ENCODE assay signal across 17 cellular contexts in genomic region chr17:35895602-35896001, GRCh38. TPM values are rescaled to one million over a fixed set of nuclear protein-coding genes. Genes with fewer than 3 reads are reported as not detected.
DNase-seq lines count a peak whose midpoint lies in the region; ATAC-seq and TF ChIP-seq lines count a peak whose summit lies in the region.
"Had no signal": no experiment of that assay in that cellular context is flagged by ENCODE, and none has a peak within 500 bp of the region (broad histone marks: within the 10 kb centered on the region; RNA-seq: fewer than 3 reads in every experiment).

No MANE protein-coding gene starts in this region.

- no peak overlapping the region for H3K27ac ChIP-seq in CD4-positive, alpha-beta T cell (ENCODE audit: low read depth, low read length)
- H3K27ac ChIP-seq in IMR-90 (ENCODE audit: insufficient read depth, low read length) (no peak overlapping the region), ovary (no peak overlapping the region)
- H3K27ac ChIP-seq: colonic mucosa, RWPE1 had no signal

- no peak overlapping the region for H3K23ac ChIP-seq in IMR-90 (ENCODE audit: low read depth, low read length)

- no peak overlapping the region for H2BK120ac ChIP-seq in IMR-90 (ENCODE audit: low read depth, low read length)

- H3K4me3 ChIP-seq in IMR-90 (ENCODE audit: insufficient read depth, low read depth, low read length) = no peak overlapping the region
- H3K4me3 ChIP-seq in ovary = no peak overlapping the region
- H3K4me3 ChIP-seq: colonic mucosa had no signal

- no peaks in the 10 kb centered on the region for H3K4me1 ChIP-seq in IMR-90 (ENCODE audit: control insufficient read depth, insufficient read depth, low read length)
- no peaks in the 10 kb centered on the region for H3K4me1 ChIP-seq in ovary (ENCODE audit: insufficient read depth)
- H3K4me1 ChIP-seq: colonic mucosa had no signal

- ATAC-seq in CD4-positive, alpha-beta T cell (ENCODE audit: poor library complexity) = no peak
- no peak for ATAC-seq in IMR-90 (ENCODE audit: low read depth)
- ATAC-seq in GM21737 (IDR thresholded peaks at IDR 0.05; ENCODE audit: unreplicated experiment) = no peak
- ATAC-seq in HG03045 (IDR thresholded peaks at IDR 0.05; ENCODE audit: unreplicated experiment) = no peak
- ATAC-seq: esophagus mucosa had no signal

- no peaks in the 10 kb centered on the region for H3K27me3 ChIP-seq in CD4-positive, alpha-beta T cell (ENCODE audit: control insufficient read depth, insufficient read depth, low read length)
- H3K27me3 ChIP-seq in IMR-90 (ENCODE audit: control insufficient read depth, insufficient read depth, low read length) (peaks cover 3% of the 10 kb centered on the region), ovary (no peaks in the 10 kb centered on the region)
- H3K27me3 ChIP-seq: colonic mucosa had no signal

- H3K14ac ChIP-seq in IMR-90 (replicated peaks; ENCODE audit: low read depth, low read length) = no peak overlapping the region

- DNase-seq in CD4-positive, alpha-beta T cell = no peak
- DNase-seq in IMR-90 (peak; percentile 29), iris pigment epithelial cell (ENCODE audit: low read depth) (peak; percentile 76), ovary (no peak), DMS53 treated with DMSO at 0.1 percent for 48 hours (lab: John Stamatoyannopoulos, UW; ENCODE audit: unreplicated experiment) (no peak)
- DNase-seq in activated T-helper 1 cell treated with anti-CD3 and anti-CD28 coated beads, Interleukin-12 subunit alpha, Interleukin-12 subunit beta, Interleukin-2, Interleukin-4 antibody, amounts not matched to agents 30 ng/mL and 10 ng/mL and 1 ng/mL, durations not matched to agents 14 hours and 24 hours and 36 hours (ENCODE audit: low spot score) = no peak
- DNase-seq: colonic mucosa; hippocampal formation; NCI-H146; stimulated activated CD4-positive, alpha-beta T cell treated with anti-CD3 and anti-CD28 coated beads, Interleukin-2, amount 100 ng/mL, for 48 hours; T1000 had no signal

- TF ChIP-seq POLR2A in IMR-90 (IDR thresholded peaks at IDR 0.05; ENCODE audit: low read depth, low read length) (no peak), ovary (IDR thresholded peaks at IDR 0.05) (no peak)

- no peaks in the 10 kb centered on the region for H3K79me1 ChIP-seq in IMR-90 (ENCODE audit: low read depth in 1 of 2, low read length in 2 of 2)

- no TSS peak for BruUV-seq in IMR-90 (replicated peaks; lab: Mats Ljungman, UMichigan)

- no peaks in the 10 kb centered on the region; the same call in 1 of the 2 replicates for H3K9me1 ChIP-seq in IMR-90 (ENCODE audit: insufficient read depth, low read length)

- no peaks in the 10 kb centered on the region for H3K9me3 ChIP-seq in CD4-positive, alpha-beta T cell (ENCODE audit: control insufficient read depth, low read length)
- no peaks in the 10 kb centered on the region for H3K9me3 ChIP-seq in IMR-90 (ENCODE audit: control insufficient read depth, insufficient read depth, low read length)
- H3K9me3 ChIP-seq in ovary = no peaks in the 10 kb centered on the region
- H3K9me3 ChIP-seq: colonic mucosa had no signal

- H2AK5ac ChIP-seq in IMR-90 (ENCODE audit: low read depth, low read length) = no peak overlapping the region

- no peaks in the 10 kb centered on the region for H3K36me3 Mint-ChIP-seq in CD4-positive, alpha-beta T cell (ENCODE audit: low read depth)
- peaks cover 2% of the 10 kb centered on the region for H3K36me3 Mint-ChIP-seq in activated T-helper 1 cell treated with anti-CD3 and anti-CD28 coated beads, Interleukin-12 subunit alpha, Interleukin-12 subunit beta, Interleukin-2, Interleukin-4 antibody, amounts not matched to agents 30 ng/mL and 10 ng/mL and 1 ng/mL, durations not matched to agents 14 hours and 24 hours and 36 hours (ENCODE audit: low read depth)
- H3K36me3 Mint-ChIP-seq: IgD-negative memory B cell had no signal

- peaks cover 34% of the 10 kb centered on the region for H3K4me1 Mint-ChIP-seq in CD4-positive, alpha-beta T cell (ENCODE audit: low read depth)
- H3K4me1 Mint-ChIP-seq in activated T-helper 1 cell treated with anti-CD3 and anti-CD28 coated beads, Interleukin-12 subunit alpha, Interleukin-12 subunit beta, Interleukin-2, Interleukin-4 antibody, amounts not matched to agents 30 ng/mL and 10 ng/mL and 1 ng/mL, durations not matched to agents 14 hours and 24 hours and 36 hours (ENCODE audit: low read depth) = peaks cover 72% of the 10 kb centered on the region

- H3K36me3 ChIP-seq in IMR-90 (ENCODE audit: control insufficient read depth, insufficient read depth, low read length) (no peaks in the 10 kb centered on the region), ovary (no peaks in the 10 kb centered on the region)
- H3K36me3 ChIP-seq: colonic mucosa had no signal

- no peak overlapping the region for H4K5ac ChIP-seq in IMR-90 (ENCODE audit: low read depth, low read length)

- no peaks in the 10 kb centered on the region for H4K20me1 ChIP-seq in IMR-90 (ENCODE audit: insufficient read depth, low read length)

- POLR2A ChIA-PET in CD4-positive, alpha-beta T cell (lab: Charles Lee) = no interaction called here
- POLR2A ChIA-PET in IMR-90 (lab: Charles Lee; ENCODE audit: unreplicated experiment) = no interaction called here

- no peak overlapping the region for H3K56ac ChIP-seq in IMR-90 (ENCODE audit: extremely low read depth, insufficient read depth, low read length)

- no peak for TF ChIP-seq EP300 in ovary (IDR thresholded peaks at IDR 0.05)

- no peak overlapping the region for H2AFZ ChIP-seq in IMR-90 (replicated peaks; ENCODE audit: low read length, poor library complexity)

- in situ Hi-C loops in IMR-90 (cut with MboI; ENCODE audit: low sequenced_read_pairs) = no loop called here

- H3K9me3 Mint-ChIP-seq in CD4-positive, alpha-beta T cell = no peaks in the 10 kb centered on the region
- H3K9me3 Mint-ChIP-seq in activated T-helper 1 cell treated with anti-CD3 and anti-CD28 coated beads, Interleukin-12 subunit alpha, Interleukin-12 subunit beta, Interleukin-2, Interleukin-4 antibody, amounts not matched to agents 30 ng/mL and 10 ng/mL and 1 ng/mL, durations not matched to agents 14 hours and 24 hours and 36 hours = peaks cover 4% of the 10 kb centered on the region
- H3K9me3 Mint-ChIP-seq: CD14-positive monocyte, IgD-negative memory B cell had no signal

- CTCF ChIA-PET in CD4-positive, alpha-beta T cell (lab: Charles Lee) = no interaction called here
- CTCF ChIA-PET in IMR-90 (lab: Yijun Ruan, JAX) = interaction anchor here (0.6 kb wide), 1 partner anchor 36 kb away, joined by 3 read pairs; no protein-coding TSS in a partner anchor

- dilution Hi-C loops in IMR-90 (cut with HindIII; ENCODE audit: low sequenced_read_pairs, unreplicated experiment) = no loop called here

- intact Hi-C loops in CD4-positive, alpha-beta T cell (cut with DNase I, micrococcal nuclease) = no loop called here
- intact Hi-C loops in IMR-90 (cut with micrococcal nuclease) = no loop called here
- intact Hi-C loops in activated T-helper 1 cell treated with anti-CD3 and anti-CD28 coated beads, Interleukin-12 subunit alpha, Interleukin-12 subunit beta, Interleukin-2, Interleukin-4 antibody, amounts not matched to agents 30 ng/mL and 10 ng/mL and 1 ng/mL, durations not matched to agents 14 hours and 24 hours and 36 hours (cut with micrococcal nuclease) = loop anchor here (1.0 to 10.0 kb wide), 5 partner anchors 15 to 1949 kb away; partner anchors contain the start of genes CCL3, CCL5 and RDM1
- intact Hi-C loops in ovary (cut with DNase I) = no loop called here

- no peak overlapping the region for H3K4ac ChIP-seq in IMR-90 (ENCODE audit: low read depth, low read length)

- H2AK9ac ChIP-seq in IMR-90 (replicated peaks; ENCODE audit: low read depth, low read length, poor library complexity) = no peak overlapping the region

- H3K9ac ChIP-seq in IMR-90 (ENCODE audit: low read depth, low read length) = no peak overlapping the region

- H3K18ac ChIP-seq in IMR-90 (ENCODE audit: low read depth, low read length) = no peak overlapping the region

- H3K27ac Mint-ChIP-seq in CD4-positive, alpha-beta T cell = peak overlapping the region; percentile 65
- H3K27ac Mint-ChIP-seq in activated T-helper 1 cell treated with anti-CD3 and anti-CD28 coated beads, Interleukin-12 subunit alpha, Interleukin-12 subunit beta, Interleukin-2, Interleukin-4 antibody, amounts not matched to agents 30 ng/mL and 10 ng/mL and 1 ng/mL, durations not matched to agents 14 hours and 24 hours and 36 hours = peak overlapping the region; percentile 94
- H3K27ac Mint-ChIP-seq: IgD-negative memory B cell had no signal

- H3K4me2 ChIP-seq in IMR-90 (ENCODE audit: low read depth, low read length) = no peak overlapping the region

- no peak overlapping the region for H4K91ac ChIP-seq in IMR-90 (ENCODE audit: insufficient read depth, low read depth, low read length)

- H4K8ac ChIP-seq in IMR-90 (ENCODE audit: low read depth in 2 of 2, low read length in 2 of 2) = no peak overlapping the region

- H3K4me3 Mint-ChIP-seq in CD4-positive, alpha-beta T cell = no peak overlapping the region
- H3K4me3 Mint-ChIP-seq in activated T-helper 1 cell treated with anti-CD3 and anti-CD28 coated beads, Interleukin-12 subunit alpha, Interleukin-12 subunit beta, Interleukin-2, Interleukin-4 antibody, amounts not matched to agents 30 ng/mL and 10 ng/mL and 1 ng/mL, durations not matched to agents 14 hours and 24 hours and 36 hours = no peak overlapping the region

- TF ChIP-seq CTCF in CD4-positive, alpha-beta T cell (IDR thresholded peaks at IDR 0.05) = no peak
- TF ChIP-seq CTCF in IMR-90 (conservative IDR thresholded peaks at IDR 0.05; ENCODE audit: low read depth, low read length) (no peak), ovary (IDR thresholded peaks at IDR 0.05) (no peak)

- peaks cover 5% of the 10 kb centered on the region for H3K27me3 Mint-ChIP-seq in CD4-positive, alpha-beta T cell
- H3K27me3 Mint-ChIP-seq in activated T-helper 1 cell treated with anti-CD3 and anti-CD28 coated beads, Interleukin-12 subunit alpha, Interleukin-12 subunit beta, Interleukin-2, Interleukin-4 antibody, amounts not matched to agents 30 ng/mL and 10 ng/mL and 1 ng/mL, durations not matched to agents 14 hours and 24 hours and 36 hours (ENCODE audit: insufficient read depth) = peaks cover 1% of the 10 kb centered on the region

- WGBS in IMR-90 (ENCODE audit: extremely low coverage in 2 of 2, insufficient read length in 1 of 2), 2 experiments = no CpG with 5 or more reads among the region's 5 CpGs
- WGBS in ovary, 3 donors = 69 to 77% (median 73%) methylated on average over 5 of the region's 5 CpGs

- H2BK15ac ChIP-seq in IMR-90 (ENCODE audit: low read depth, low read length) = no peak overlapping the region

- H2BK5ac ChIP-seq in IMR-90 (ENCODE audit: low read depth, low read length, poor library complexity, severe bottlenecking) = no peak overlapping the region

- TF ChIP-seq RAD21 in IMR-90 (IDR thresholded peaks at IDR 0.05; ENCODE audit: low read length) = no peak

- H2BK20ac ChIP-seq in IMR-90 (ENCODE audit: low read depth, low read length) = no peak overlapping the region

RNA-seq across cellular contexts. Expression of gene CCL5, which starts 15.4 kb away (rescaled TPM):
- total RNA-seq in CD4-positive, alpha-beta T cell = 10 to 100 TPM; 35.6 to 40.1 TPM
- total RNA-seq in IMR-90 (2012; rRNA removed) (not detected in 2 replicates), ovary (1 to 10 TPM in 6 of 7 donors, under 1 TPM in 1; 0.28 to 3.9 (median 2.1) TPM)
- polyA plus RNA-seq in IMR-90 (2012; rRNA removed) (not detected in 2 replicates), ovary (10 to 100 TPM in 1 of 2 donors, 1 to 10 TPM in 1; 2.1 to 44.5 TPM)
- polyA plus RNA-seq in IMR-90 (2012; cell fraction: cytosol; rRNA removed) = not detected in 2 replicates
- not detected in 2 replicates for polyA plus RNA-seq in IMR-90 (2012; cell fraction: nucleus; rRNA removed; ENCODE audit: low replicate concordance)
- total RNA-seq in activated T-helper 1 cell treated with anti-CD3 and anti-CD28 coated beads, Interleukin-12 subunit alpha, Interleukin-12 subunit beta, Interleukin-2, Interleukin-4 antibody, amounts not matched to agents 30 ng/mL and 10 ng/mL and 1 ng/mL, durations not matched to agents 14 hours and 24 hours and 36 hours = 25.4 and 30.2 TPM in 2 replicates

RNA-seq across cellular contexts. Expression of gene HEATR9, which starts 26.9 kb away (rescaled TPM):
- total RNA-seq in CD4-positive, alpha-beta T cell = under 1 TPM; 0.47 to 0.61 TPM
- total RNA-seq in IMR-90 (2012; rRNA removed) (not detected in 2 replicates), ovary (not detected)
- polyA plus RNA-seq in IMR-90 (2012; rRNA removed) (not detected in 2 replicates), ovary (under 1 TPM in 1 of 2 donors, not detected in 1; 0.18 TPM)
- polyA plus RNA-seq in IMR-90 (2012; cell fraction: cytosol; rRNA removed) = not detected in 2 replicates
- not detected in 2 replicates for polyA plus RNA-seq in IMR-90 (2012; cell fraction: nucleus; rRNA removed; ENCODE audit: low replicate concordance)
- 0.13 TPM in 1 of 2 replicates, not detected in the other for total RNA-seq in activated T-helper 1 cell treated with anti-CD3 and anti-CD28 coated beads, Interleukin-12 subunit alpha, Interleukin-12 subunit beta, Interleukin-2, Interleukin-4 antibody, amounts not matched to agents 30 ng/mL and 10 ng/mL and 1 ng/mL, durations not matched to agents 14 hours and 24 hours and 36 hours
- total RNA-seq: colonic mucosa, esophagus mucosa had no signal
- polyA plus RNA-seq: CD14-positive monocyte, IgD-negative memory B cell had no signal

RNA-seq across cellular contexts. Expression of gene RDM1, which starts 35.0 kb away (rescaled TPM):
- not detected for total RNA-seq in CD4-positive, alpha-beta T cell
- total RNA-seq in IMR-90 (2012; rRNA removed) = 0.18 TPM in 1 of 2 replicates, not detected in the other
- not detected in 2 replicates for polyA plus RNA-seq in IMR-90 (2012; rRNA removed)
- 0.11 TPM in 1 of 2 replicates, not detected in the other for polyA plus RNA-seq in IMR-90 (2012; cell fraction: cytosol; rRNA removed)
- 0.10 TPM in 1 of 2 replicates, not detected in the other for polyA plus RNA-seq in IMR-90 (2012; cell fraction: nucleus; rRNA removed; ENCODE audit: low replicate concordance)
- 1.7 and 2.3 TPM in 2 replicates for total RNA-seq in activated T-helper 1 cell treated with anti-CD3 and anti-CD28 coated beads, Interleukin-12 subunit alpha, Interleukin-12 subunit beta, Interleukin-2, Interleukin-4 antibody, amounts not matched to agents 30 ng/mL and 10 ng/mL and 1 ng/mL, durations not matched to agents 14 hours and 24 hours and 36 hours
- not detected for total RNA-seq in ovary
- polyA plus RNA-seq in ovary = under 1 TPM in 1 of 2 donors, not detected in 1; 0.33 TPM
- polyA plus RNA-seq: CD14-positive monocyte, IgD-negative memory B cell had no signal

RNA-seq across cellular contexts. Expression of gene LYZL6, which starts 47.9 kb away (rescaled TPM):
- total RNA-seq in CD4-positive, alpha-beta T cell = not detected
- not detected in 2 replicates for total RNA-seq in IMR-90 (2012; rRNA removed)
- not detected in 2 replicates for polyA plus RNA-seq in IMR-90 (2012; rRNA removed)
- not detected in 2 replicates for polyA plus RNA-seq in IMR-90 (2012; cell fraction: cytosol; rRNA removed)
- polyA plus RNA-seq in IMR-90 (2012; cell fraction: nucleus; rRNA removed; ENCODE audit: low replicate concordance) = not detected in 2 replicates
- not detected in 2 replicates for total RNA-seq in activated T-helper 1 cell treated with anti-CD3 and anti-CD28 coated beads, Interleukin-12 subunit alpha, Interleukin-12 subunit beta, Interleukin-2, Interleukin-4 antibody, amounts not matched to agents 30 ng/mL and 10 ng/mL and 1 ng/mL, durations not matched to agents 14 hours and 24 hours and 36 hours
- not detected for total RNA-seq in ovary
- polyA plus RNA-seq in ovary = not detected
- total RNA-seq: colonic mucosa, esophagus mucosa had no signal
- polyA plus RNA-seq: CD14-positive monocyte, IgD-negative memory B cell had no signal

Comparison
In these comparisons a context has a peak if more than half of its experiments do, and no peak if none do; other contexts are left out.
1. DNase-seq: peak in IMR-90 (single experiment) and iris pigment epithelial cell (single experiment); none in CD4-positive, alpha-beta T cell (0 of 10), activated T-helper 1 cell treated with anti-CD3 and anti-CD28 coated beads, Interleukin-12 subunit alpha, Interleukin-12 subunit beta, Interleukin-2, Interleukin-4 antibody, amounts not matched to agents 30 ng/mL and 10 ng/mL and 1 ng/mL, durations not matched to agents 14 hours and 24 hours and 36 hours (single experiment), ovary (0 of 5) and DMS53 treated with DMSO at 0.1 percent for 48 hours (single experiment).